In genomic region chr6:71886184-71887005, GRCh38 we compare ENCODE assay signal across 8 cellular contexts. TPM values are rescaled to one million over a fixed set of nuclear protein-coding genes. Genes with fewer than 3 reads are reported as not detected.
DNase-seq lines count a peak whose midpoint lies in the region; ATAC-seq and TF ChIP-seq lines count a peak whose summit lies in the region.

Gene RIMS1, plus strand, starts transcription at chr6:71886550. Its CDS starts 474 bp downstream, at chr6:71887024.

- intact Hi-C loops in activated CD4-positive, alpha-beta T cell treated with anti-CD3 and anti-CD28 coated beads for 36 hours (cut with DNase I, micrococcal nuclease): no loop called here
- intact Hi-C loops in left lung (cut with DNase I): no loop called here

- H3K27me3 ChIP-seq in left lung: peaks cover 0 to 40% of the 10 kb centered on the region in 2 donors

- no peak for ATAC-seq in activated CD4-positive, alpha-beta T cell treated with anti-CD3 and anti-CD28 coated beads for 36 hours
- ATAC-seq in left lung: peak; percentile 60

- TF ChIP-seq CTCF in astrocyte of the spinal cord (IDR thresholded peaks at IDR 0.05; ENCODE audit: low read depth, low read length) (peak; percentile 51), left lung (IDR thresholded peaks at IDR 0.05) (peak in 1 of 2 donors; percentile 20), type B pancreatic cell (conservative IDR thresholded peaks at IDR 0.05) (peak; percentile 77)

- H3K27ac Mint-ChIP-seq in activated CD4-positive, alpha-beta T cell treated with anti-CD3 and anti-CD28 coated beads for 36 hours: no peak within 1 kb of the TSS
- H3K27ac Mint-ChIP-seq in activated CD4-positive, alpha-beta T cell treated with anti-CD3 and anti-CD28 coated beads, Interleukin-2, amount 10 ng/mL, durations not matched to agents 7 days and 5 days: no peak within 1 kb of the TSS
- H3K27ac Mint-ChIP-seq in type B pancreatic cell: no peak within 1 kb of the TSS

- DNase-seq in activated CD4-positive, alpha-beta T cell treated with anti-CD3 and anti-CD28 coated beads for 36 hours: peak; percentile 18
- no peak for DNase-seq in activated CD4-positive, alpha-beta T cell treated with anti-CD3 and anti-CD28 coated beads, Interleukin-2, amount 10 ng/mL, durations not matched to agents 7 days and 5 days
- peak; percentile 62 for DNase-seq in HEK293T (ENCODE audit: extremely low spot score)
- DNase-seq in NCI-H1436 (lab: John Stamatoyannopoulos, UW): peak; percentile 22
- peak; percentile 2 for DNase-seq in astrocyte of the spinal cord (ENCODE audit: low read depth, low spot score)
- peak in 1 of 2 donors; percentile 79 for DNase-seq in left lung
- peak; percentile 72 for DNase-seq in type B pancreatic cell (ENCODE audit: extremely low spot score, unreplicated experiment)
- no peak for DNase-seq in NCI-H2029 treated with DMSO at 0.1 percent for 48 hours (lab: John Stamatoyannopoulos, UW)

- H3K4me3 Mint-ChIP-seq in activated CD4-positive, alpha-beta T cell treated with anti-CD3 and anti-CD28 coated beads for 36 hours: no peak within 1 kb of the TSS
- H3K4me3 Mint-ChIP-seq in activated CD4-positive, alpha-beta T cell treated with anti-CD3 and anti-CD28 coated beads, Interleukin-2, amount 10 ng/mL, durations not matched to agents 7 days and 5 days: no peak within 1 kb of the TSS
- H3K4me3 Mint-ChIP-seq in type B pancreatic cell: peak within 1 kb of the TSS; percentile 90

- peaks cover 2% of the 10 kb centered on the region for H3K4me1 Mint-ChIP-seq in activated CD4-positive, alpha-beta T cell treated with anti-CD3 and anti-CD28 coated beads for 36 hours
- H3K4me1 Mint-ChIP-seq in activated CD4-positive, alpha-beta T cell treated with anti-CD3 and anti-CD28 coated beads, Interleukin-2, amount 10 ng/mL, durations not matched to agents 7 days and 5 days: peaks cover 4% of the 10 kb centered on the region
- no peaks in the 10 kb centered on the region for H3K4me1 Mint-ChIP-seq in type B pancreatic cell (ENCODE audit: unreplicated experiment)

- peaks cover 2% of the 10 kb centered on the region for H3K36me3 Mint-ChIP-seq in activated CD4-positive, alpha-beta T cell treated with anti-CD3 and anti-CD28 coated beads for 36 hours (ENCODE audit: low read depth)
- H3K36me3 Mint-ChIP-seq in activated CD4-positive, alpha-beta T cell treated with anti-CD3 and anti-CD28 coated beads, Interleukin-2, amount 10 ng/mL, durations not matched to agents 7 days and 5 days (ENCODE audit: low read depth): no peaks in the 10 kb centered on the region
- no peaks in the 10 kb centered on the region for H3K36me3 Mint-ChIP-seq in type B pancreatic cell

- no peaks in the 10 kb centered on the region for H3K36me3 ChIP-seq in left lung

- no peaks in the 10 kb centered on the region for H3K9me3 ChIP-seq in left lung

- in situ Hi-C loops in astrocyte of the spinal cord (cut with HindIII; ENCODE audit: low sequenced_read_pairs): no loop called here

- CTCF ChIA-PET in activated CD4-positive, alpha-beta T cell treated with anti-CD3 and anti-CD28 coated beads for 36 hours (lab: Charles Lee): interaction anchor here (0.6 kb wide), 1 partner anchor 693 kb away, joined by 3 read pairs; no protein-coding TSS in a partner anchor
- CTCF ChIA-PET in activated CD4-positive, alpha-beta T cell treated with anti-CD3 and anti-CD28 coated beads, Interleukin-2, amount 10 ng/mL, durations not matched to agents 7 days and 5 days (lab: Charles Lee): no interaction called here
- CTCF ChIA-PET in HEK293T (lab: Yijun Ruan, JAX): no interaction called here

- no peaks in the 10 kb centered on the region for H3K9me3 Mint-ChIP-seq in activated CD4-positive, alpha-beta T cell treated with anti-CD3 and anti-CD28 coated beads for 36 hours (ENCODE audit: low read depth)
- no peaks in the 10 kb centered on the region for H3K9me3 Mint-ChIP-seq in activated CD4-positive, alpha-beta T cell treated with anti-CD3 and anti-CD28 coated beads, Interleukin-2, amount 10 ng/mL, durations not matched to agents 7 days and 5 days
- H3K9me3 Mint-ChIP-seq in type B pancreatic cell: no peaks in the 10 kb centered on the region

- no peak within 1 kb of the TSS for H3K27ac ChIP-seq in left lung

- H3K4me1 ChIP-seq in left lung: peaks cover 0 to 5% of the 10 kb centered on the region in 2 donors

- POLR2A ChIA-PET in activated CD4-positive, alpha-beta T cell treated with anti-CD3 and anti-CD28 coated beads for 36 hours (lab: Charles Lee): no interaction called here
- POLR2A ChIA-PET in activated CD4-positive, alpha-beta T cell treated with anti-CD3 and anti-CD28 coated beads, Interleukin-2, amount 10 ng/mL, durations not matched to agents 7 days and 5 days (lab: Charles Lee): no interaction called here
- POLR2A ChIA-PET in HEK293T (lab: Yijun Ruan, JAX): no interaction called here

- peak within 1 kb of the TSS; percentile 29 for H3K4me3 ChIP-seq in astrocyte of the spinal cord (ENCODE audit: low read depth, low read length)
- peak within 1 kb of the TSS; percentile 33 to 36 for H3K4me3 ChIP-seq in left lung

- H3K27me3 Mint-ChIP-seq in activated CD4-positive, alpha-beta T cell treated with anti-CD3 and anti-CD28 coated beads for 36 hours: peaks cover 33% of the 10 kb centered on the region
- peaks cover 21% of the 10 kb centered on the region for H3K27me3 Mint-ChIP-seq in activated CD4-positive, alpha-beta T cell treated with anti-CD3 and anti-CD28 coated beads, Interleukin-2, amount 10 ng/mL, durations not matched to agents 7 days and 5 days
- peaks cover 73% of the 10 kb centered on the region for H3K27me3 Mint-ChIP-seq in type B pancreatic cell

TF ChIP-seq in HEK293T, 16 proteins besides CTCF, POLR2A, EP300 and RAD21:
- TF ChIP-seq L3MBTL2 (conservative IDR thresholded peaks at IDR 0.05): no peak
- TF ChIP-seq HDGF (IDR thresholded peaks at IDR 0.05; ENCODE audit: borderline replicate concordance): no peak
- TF ChIP-seq LEF1 (IDR thresholded peaks at IDR 0.05; ENCODE audit: borderline replicate concordance): no peak
- no peak for TF ChIP-seq PKNOX1 (IDR thresholded peaks at IDR 0.05)

RNA-seq across cellular contexts. Expression of gene RIMS1, which starts in this region (rescaled TPM):
- not detected for total RNA-seq in activated CD4-positive, alpha-beta T cell treated with anti-CD3 and anti-CD28 coated beads for 36 hours
- total RNA-seq in activated CD4-positive, alpha-beta T cell treated with anti-CD3 and anti-CD28 coated beads, Interleukin-2, amount 10 ng/mL, durations not matched to agents 7 days and 5 days: not detected
- total RNA-seq in left lung: 1 to 10 TPM in 1 of 2 donors, under 1 TPM in 1; 0.99 to 2.0 TPM
- 3.7 and 5.9 TPM in 2 replicates for total RNA-seq in type B pancreatic cell (ENCODE audit: low replicate concordance)

Comparison
In these comparisons a context has a peak if more than half of its experiments do, and no peak if none do; other contexts are left out.
1. Peak in DNase-seq in activated CD4-positive, alpha-beta T cell treated with anti-CD3 and anti-CD28 coated beads for 36 hours; RNA of the gene not detected or under 1 TPM.
2. DNase-seq: peak in HEK293T (single experiment), NCI-H1436 (single experiment), astrocyte of the spinal cord (single experiment) and type B pancreatic cell (single experiment); none in activated CD4-positive, alpha-beta T cell treated with anti-CD3 and anti-CD28 coated beads, Interleukin-2, amount 10 ng/mL, durations not matched to agents 7 days and 5 days (single experiment) and NCI-H2029 treated with DMSO at 0.1 percent for 48 hours (single experiment).